ENCODE assay signal across 1 cellular context in genomic region chr15:25670025-25670554, GRCh38.
TF ChIP-seq lines count a peak whose summit lies in the region.

No MANE protein-coding gene starts in this region.

TF ChIP-seq in IMR-90, 13 proteins besides CTCF, POLR2A, EP300 and RAD21 (continued from another document):
- no peak for TF ChIP-seq SMC3 (IDR thresholded peaks at IDR 0.05; ENCODE audit: low read depth, low read length)
